ENCODE assay signal across 20 cellular contexts in the genomic region with DNA sequence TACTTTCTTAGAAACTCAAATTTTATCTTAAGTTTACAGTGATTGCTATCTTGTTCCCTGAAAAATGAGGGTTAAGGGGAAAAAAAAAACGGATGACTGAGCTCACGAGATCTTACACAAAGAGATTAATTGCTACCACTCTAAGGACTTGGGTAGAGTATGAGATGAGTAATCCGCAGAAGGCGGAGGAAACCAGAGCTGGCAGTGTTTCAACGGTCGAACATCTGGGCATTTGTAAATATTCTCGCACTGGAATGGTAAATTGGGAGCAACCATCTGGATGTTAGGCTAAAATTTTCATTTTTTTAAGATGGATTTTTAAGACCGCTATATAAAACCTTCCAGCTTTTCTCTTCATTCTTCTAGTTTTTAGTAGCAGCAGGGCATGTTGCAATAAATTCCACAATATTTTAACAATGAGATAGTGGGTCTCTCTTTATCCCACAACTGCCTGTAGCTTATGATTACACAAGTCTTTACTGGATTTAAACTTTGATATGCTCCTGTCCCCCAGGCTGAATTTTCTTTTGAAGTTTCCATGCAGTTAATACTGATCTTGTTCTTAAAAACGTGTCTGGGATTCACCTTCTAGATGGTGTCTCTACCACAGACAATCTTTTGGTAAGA.
A peak's percentile ranks its signal among the peaks of the same experiment; 100 is the strongest.
DNase-seq lines count a peak whose midpoint lies in the region; ATAC-seq and TF ChIP-seq lines count a peak whose summit lies in the region.
"Had no signal": no experiment of that assay in that cellular context is flagged by ENCODE, and none has a peak within 500 bp of the region (broad histone marks: within the 10 kb centered on the region; RNA-seq: fewer than 3 reads in every experiment).

No MANE protein-coding gene starts in this region.

- H3K27me3 Mint-ChIP-seq in activated naive CD8-positive, alpha-beta T cell treated with anti-CD3 and anti-CD28 coated beads, Interleukin-2, amount 50 U/mL, for 24 hours = no peaks in the 10 kb centered on the region
- H3K27me3 Mint-ChIP-seq in activated T-cell treated with anti-CD3 and anti-CD28 coated beads, Interleukin-2, amount 50 U/mL, for 24 hours = no peaks in the 10 kb centered on the region
- peaks cover 8% of the 10 kb centered on the region; the same call in 1 of the 2 replicates for H3K27me3 Mint-ChIP-seq in WTC11 (ENCODE audit: low read depth)

- H3K9me3 ChIP-seq in left lung = peaks cover 0 to 3% of the 10 kb centered on the region in 2 donors
- H3K9me3 ChIP-seq: upper lobe of right lung had no signal

- H3K36me3 ChIP-seq in left lung = no peaks in the 10 kb centered on the region
- H3K36me3 ChIP-seq: upper lobe of right lung had no signal

- H3K9me3 Mint-ChIP-seq in activated naive CD8-positive, alpha-beta T cell treated with anti-CD3 and anti-CD28 coated beads, Interleukin-2, amount 50 U/mL, for 24 hours = peaks cover 12% of the 10 kb centered on the region
- peaks cover 11% of the 10 kb centered on the region for H3K9me3 Mint-ChIP-seq in activated T-cell treated with anti-CD3 and anti-CD28 coated beads, Interleukin-2, amount 50 U/mL, for 24 hours
- peaks cover 78% of the 10 kb centered on the region for H3K9me3 Mint-ChIP-seq in WTC11

- POLR2A ChIA-PET in WTC11 (lab: Charles Lee) = no interaction called here

- H3K4me1 Mint-ChIP-seq in activated naive CD8-positive, alpha-beta T cell treated with anti-CD3 and anti-CD28 coated beads, Interleukin-2, amount 50 U/mL, for 24 hours = no peaks in the 10 kb centered on the region
- H3K4me1 Mint-ChIP-seq in activated T-cell treated with anti-CD3 and anti-CD28 coated beads, Interleukin-2, amount 50 U/mL, for 24 hours (ENCODE audit: low read depth) = peaks cover 2% of the 10 kb centered on the region
- no peaks in the 10 kb centered on the region for H3K4me1 Mint-ChIP-seq in WTC11
- H3K4me1 Mint-ChIP-seq: CD14-positive monocyte, T-helper 17 cell had no signal

- no peak overlapping the region for H3K4me3 ChIP-seq in left lung
- H3K4me3 ChIP-seq: mucosa of descending colon, upper lobe of right lung had no signal

- no peak for TF ChIP-seq CTCF in left lung (IDR thresholded peaks at IDR 0.05)
- TF ChIP-seq CTCF in WTC11 (IDR thresholded peaks at IDR 0.05) = no peak

- DNase-seq in AG08395 (ENCODE audit: low spot score) (peak; percentile 76), HS-5 (ENCODE audit: low read depth) (peak; percentile 91), amniotic epithelial cell (ENCODE audit: low read depth) (peak; percentile 83), mucosa of gallbladder (ENCODE audit: low spot score) (peak; percentile 17), left lung (no peak), WTC11 (ENCODE audit: low spot score) (no peak)
- DNase-seq in activated naive CD8-positive, alpha-beta T cell treated with anti-CD3 and anti-CD28 coated beads, Interleukin-2, amount 50 U/mL, for 24 hours = no peak
- no peak for DNase-seq in activated T-cell treated with anti-CD3 and anti-CD28 coated beads, Interleukin-2, amount 50 U/mL, for 24 hours
- DNase-seq: activated CD4-positive, alpha-beta T cell treated with anti-CD3 and anti-CD28 coated beads, Interleukin-2, amount 50 U/mL, for 1 hour; amniotic stem cell; dermis blood vessel endothelial cell; GOT3; KG1; kidney; posterior cingulate gyrus; stimulated activated CD4-positive, alpha-beta T cell treated with anti-CD3 and anti-CD28 coated beads, Interleukin-2, amount 100 ng/mL, for 24 hours; T-helper 17 cell; upper lobe of right lung had no signal

- CTCF ChIA-PET in WTC11 (lab: Charles Lee) = no interaction called here

- no peak overlapping the region for H3K27ac Mint-ChIP-seq in activated naive CD8-positive, alpha-beta T cell treated with anti-CD3 and anti-CD28 coated beads, Interleukin-2, amount 50 U/mL, for 24 hours
- H3K27ac Mint-ChIP-seq in activated T-cell treated with anti-CD3 and anti-CD28 coated beads, Interleukin-2, amount 50 U/mL, for 24 hours = no peak overlapping the region
- no peak overlapping the region for H3K27ac Mint-ChIP-seq in WTC11
- H3K27ac Mint-ChIP-seq: CD14-positive monocyte, T-helper 17 cell had no signal

- no peak overlapping the region for H3K27ac ChIP-seq in left lung
- H3K27ac ChIP-seq: upper lobe of right lung had no signal

- no peak for ATAC-seq in activated naive CD8-positive, alpha-beta T cell treated with anti-CD3 and anti-CD28 coated beads, Interleukin-2, amount 50 U/mL, for 24 hours
- no peak for ATAC-seq in left lung
- no peak for ATAC-seq in WTC11
- ATAC-seq: mucosa of descending colon, T-helper 17 cell, upper lobe of right lung had no signal

- no peak overlapping the region for H3K4me3 Mint-ChIP-seq in activated naive CD8-positive, alpha-beta T cell treated with anti-CD3 and anti-CD28 coated beads, Interleukin-2, amount 50 U/mL, for 24 hours
- H3K4me3 Mint-ChIP-seq in activated T-cell treated with anti-CD3 and anti-CD28 coated beads, Interleukin-2, amount 50 U/mL, for 24 hours = no peak overlapping the region
- H3K4me3 Mint-ChIP-seq in WTC11 = no peak overlapping the region
- H3K4me3 Mint-ChIP-seq: CD14-positive monocyte, T-helper 17 cell had no signal

- intact Hi-C loops in left lung (cut with DNase I) = no loop called here

- no peaks in the 10 kb centered on the region for H3K36me3 Mint-ChIP-seq in activated naive CD8-positive, alpha-beta T cell treated with anti-CD3 and anti-CD28 coated beads, Interleukin-2, amount 50 U/mL, for 24 hours (ENCODE audit: low read depth)
- H3K36me3 Mint-ChIP-seq in activated T-cell treated with anti-CD3 and anti-CD28 coated beads, Interleukin-2, amount 50 U/mL, for 24 hours (ENCODE audit: low read depth) = no peaks in the 10 kb centered on the region
- H3K36me3 Mint-ChIP-seq in WTC11 = peaks cover 61% of the 10 kb centered on the region
- H3K36me3 Mint-ChIP-seq: CD14-positive monocyte had no signal

- no peaks in the 10 kb centered on the region for H3K4me1 ChIP-seq in left lung
- H3K4me1 ChIP-seq: upper lobe of right lung had no signal

- no peaks in the 10 kb centered on the region for H3K27me3 ChIP-seq in left lung
- H3K27me3 ChIP-seq: upper lobe of right lung had no signal

TF ChIP-seq in WTC11, 78 proteins besides CTCF, POLR2A, EP300 and RAD21 (continues in another document):
- TF ChIP-seq SOX15 (CRISPR knock-in tag; IDR thresholded peaks at IDR 0.05) (no peak), ZNF317 (CRISPR knock-in tag; IDR thresholded peaks at IDR 0.05; ENCODE audit: borderline replicate concordance, low read depth) (no peak), JUN (CRISPR knock-in tag; IDR thresholded peaks at IDR 0.05) (no peak), ATF2 (CRISPR knock-in tag; IDR thresholded peaks at IDR 0.05; ENCODE audit: borderline replicate concordance, low read depth) (no peak), ZNF138 (CRISPR knock-in tag; conservative IDR thresholded peaks at IDR 0.05) (no peak), ZNF416 (CRISPR knock-in tag; IDR thresholded peaks at IDR 0.05) (no peak), NFYB (CRISPR knock-in tag; conservative IDR thresholded peaks at IDR 0.05; ENCODE audit: low read depth) (no peak), NR1H2 (CRISPR knock-in tag; IDR thresholded peaks at IDR 0.05) (no peak), GRHL2 (CRISPR knock-in tag; IDR thresholded peaks at IDR 0.05; ENCODE audit: insufficient replicate concordance, severe bottlenecking) (no peak)
- TF ChIP-seq, protein P1, sequence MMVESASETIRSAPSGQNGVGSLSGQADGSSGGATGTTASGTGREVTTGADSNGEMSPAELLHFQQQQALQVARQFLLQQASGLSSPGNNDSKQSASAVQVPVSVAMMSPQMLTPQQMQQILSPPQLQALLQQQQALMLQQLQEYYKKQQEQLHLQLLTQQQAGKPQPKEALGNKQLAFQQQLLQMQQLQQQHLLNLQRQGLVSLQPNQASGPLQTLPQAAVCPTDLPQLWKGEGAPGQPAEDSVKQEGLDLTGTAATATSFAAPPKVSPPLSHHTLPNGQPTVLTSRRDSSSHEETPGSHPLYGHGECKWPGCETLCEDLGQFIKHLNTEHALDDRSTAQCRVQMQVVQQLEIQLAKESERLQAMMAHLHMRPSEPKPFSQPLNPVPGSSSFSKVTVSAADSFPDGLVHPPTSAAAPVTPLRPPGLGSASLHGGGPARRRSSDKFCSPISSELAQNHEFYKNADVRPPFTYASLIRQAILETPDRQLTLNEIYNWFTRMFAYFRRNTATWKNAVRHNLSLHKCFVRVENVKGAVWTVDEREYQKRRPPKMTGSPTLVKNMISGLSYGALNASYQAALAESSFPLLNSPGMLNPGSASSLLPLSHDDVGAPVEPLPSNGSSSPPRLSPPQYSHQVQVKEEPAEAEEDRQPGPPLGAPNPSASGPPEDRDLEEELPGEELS (CRISPR knock-in tag; IDR thresholded peaks at IDR 0.05) = no peak
- TF ChIP-seq, protein P2, sequence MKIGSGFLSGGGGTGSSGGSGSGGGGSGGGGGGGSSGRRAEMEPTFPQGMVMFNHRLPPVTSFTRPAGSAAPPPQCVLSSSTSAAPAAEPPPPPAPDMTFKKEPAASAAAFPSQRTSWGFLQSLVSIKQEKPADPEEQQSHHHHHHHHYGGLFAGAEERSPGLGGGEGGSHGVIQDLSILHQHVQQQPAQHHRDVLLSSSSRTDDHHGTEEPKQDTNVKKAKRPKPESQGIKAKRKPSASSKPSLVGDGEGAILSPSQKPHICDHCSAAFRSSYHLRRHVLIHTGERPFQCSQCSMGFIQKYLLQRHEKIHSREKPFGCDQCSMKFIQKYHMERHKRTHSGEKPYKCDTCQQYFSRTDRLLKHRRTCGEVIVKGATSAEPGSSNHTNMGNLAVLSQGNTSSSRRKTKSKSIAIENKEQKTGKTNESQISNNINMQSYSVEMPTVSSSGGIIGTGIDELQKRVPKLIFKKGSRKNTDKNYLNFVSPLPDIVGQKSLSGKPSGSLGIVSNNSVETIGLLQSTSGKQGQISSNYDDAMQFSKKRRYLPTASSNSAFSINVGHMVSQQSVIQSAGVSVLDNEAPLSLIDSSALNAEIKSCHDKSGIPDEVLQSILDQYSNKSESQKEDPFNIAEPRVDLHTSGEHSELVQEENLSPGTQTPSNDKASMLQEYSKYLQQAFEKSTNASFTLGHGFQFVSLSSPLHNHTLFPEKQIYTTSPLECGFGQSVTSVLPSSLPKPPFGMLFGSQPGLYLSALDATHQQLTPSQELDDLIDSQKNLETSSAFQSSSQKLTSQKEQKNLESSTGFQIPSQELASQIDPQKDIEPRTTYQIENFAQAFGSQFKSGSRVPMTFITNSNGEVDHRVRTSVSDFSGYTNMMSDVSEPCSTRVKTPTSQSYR (CRISPR knock-in tag; IDR thresholded peaks at IDR 0.05) = no peak

Comparison
In these comparisons a context has a peak if more than half of its experiments do, and no peak if none do; other contexts are left out.
1. DNase-seq: peak in AG08395 (single experiment), HS-5 (single experiment), amniotic epithelial cell (single experiment) and mucosa of gallbladder (single experiment); none in activated naive CD8-positive, alpha-beta T cell treated with anti-CD3 and anti-CD28 coated beads, Interleukin-2, amount 50 U/mL, for 24 hours (single experiment), left lung (0 of 2), activated T-cell treated with anti-CD3 and anti-CD28 coated beads, Interleukin-2, amount 50 U/mL, for 24 hours (single experiment) and WTC11 (single experiment).